Comparison of ENCODE assay signal across 8 cellular contexts in genomic region chr12:131755305-131756113, GRCh38. TPM values are rescaled to one million over a fixed set of nuclear protein-coding genes. Genes with fewer than 3 reads are reported as not detected.
DNase-seq lines count a peak whose midpoint lies in the region; ATAC-seq and TF ChIP-seq lines count a peak whose summit lies in the region.

No MANE protein-coding gene starts in this region.

- H3K36me3 Mint-ChIP-seq in activated CD8-positive, alpha-beta T cell treated with anti-CD3 and anti-CD28 coated beads for 36 hours (ENCODE audit: low read depth), result peaks cover 59% of the 10 kb centered on the region

- in situ Hi-C loops in ACHN (cut with HindIII; ENCODE audit: low pct_ligation_motif_present, low pct_unique_long_range_greater_than_20kb, low sequenced_read_pairs), result no loop called here

- POLR2A ChIA-PET in activated CD8-positive, alpha-beta T cell treated with anti-CD3 and anti-CD28 coated beads for 36 hours (lab: Charles Lee), result no interaction called here

- peak; percentile 56 for TF ChIP-seq CTCF in activated CD8-positive, alpha-beta T cell treated with anti-CD3 and anti-CD28 coated beads for 36 hours (IDR thresholded peaks at IDR 0.05)

- no peaks in the 10 kb centered on the region for H3K4me1 Mint-ChIP-seq in activated CD8-positive, alpha-beta T cell treated with anti-CD3 and anti-CD28 coated beads for 36 hours (ENCODE audit: low read depth)

- no peaks in the 10 kb centered on the region for H3K9me3 Mint-ChIP-seq in activated CD8-positive, alpha-beta T cell treated with anti-CD3 and anti-CD28 coated beads for 36 hours

- ATAC-seq in activated CD8-positive, alpha-beta T cell treated with anti-CD3 and anti-CD28 coated beads for 36 hours, result peak; percentile 92
- ATAC-seq in GM21717 (IDR thresholded peaks at IDR 0.05; ENCODE audit: unreplicated experiment), result no peak
- no peak for ATAC-seq in HG02973 (IDR thresholded peaks at IDR 0.05; ENCODE audit: unreplicated experiment)

- CTCF ChIA-PET in activated CD8-positive, alpha-beta T cell treated with anti-CD3 and anti-CD28 coated beads for 36 hours (lab: Charles Lee), result interaction anchor here (1.0 to 1.9 kb wide), 13 partner anchors 9 to 123 kb away, joined by 3 to 10 read pairs (median 4); partner anchors contain the start of gene SFSWAP

- H3K4me3 Mint-ChIP-seq in activated CD8-positive, alpha-beta T cell treated with anti-CD3 and anti-CD28 coated beads for 36 hours, result no peak overlapping the region

- DNase-seq in ACHN (peak; percentile 67), ELR (ENCODE audit: low read depth) (peak; percentile 60), NCI-H1105 (lab: John Stamatoyannopoulos, UW) (peak; percentile 3), left kidney (ENCODE audit: low read depth, low spot score) (peak; percentile 50), NCI-H774 (lab: John Stamatoyannopoulos, UW) (no peak)
- DNase-seq in activated CD8-positive, alpha-beta T cell treated with anti-CD3 and anti-CD28 coated beads for 36 hours, result peak; percentile 53

- intact Hi-C loops in activated CD8-positive, alpha-beta T cell treated with anti-CD3 and anti-CD28 coated beads for 36 hours (cut with micrococcal nuclease), result no loop called here

- H3K27ac Mint-ChIP-seq in activated CD8-positive, alpha-beta T cell treated with anti-CD3 and anti-CD28 coated beads for 36 hours, result peak overlapping the region; percentile 36

- no peaks in the 10 kb centered on the region for H3K27me3 Mint-ChIP-seq in activated CD8-positive, alpha-beta T cell treated with anti-CD3 and anti-CD28 coated beads for 36 hours

RNA-seq across cellular contexts. Expression of gene SFSWAP, which starts 44.6 kb away (rescaled TPM):
- total RNA-seq in activated CD8-positive, alpha-beta T cell treated with anti-CD3 and anti-CD28 coated beads for 36 hours, result 10 to 100 TPM; 47.6 to 49.3 TPM
